Comparison of ENCODE assay signal across 20 cellular contexts in the genomic region with DNA sequence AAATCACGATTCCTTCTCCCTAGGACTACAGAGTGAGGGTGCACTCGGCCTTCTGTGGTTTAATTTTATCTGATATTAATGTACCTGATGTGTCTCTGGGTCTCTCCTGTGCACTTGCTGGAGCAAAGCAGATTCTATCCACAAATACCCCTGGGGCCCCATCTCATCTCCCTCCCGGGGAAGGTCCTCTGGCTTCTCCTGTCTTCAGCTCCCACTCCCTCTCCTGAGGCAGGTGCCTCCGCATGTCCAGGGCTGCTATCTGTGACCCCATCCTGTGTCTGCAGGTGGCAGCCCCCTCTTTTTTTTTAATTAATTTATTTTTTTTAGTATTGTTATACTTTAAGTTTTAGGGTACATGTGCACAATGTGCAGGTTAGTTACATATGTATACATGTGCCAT.
"Had no signal": no experiment of that assay in that cellular context is flagged by ENCODE, and none has a peak within 500 bp of the region (broad histone marks: within the 10 kb centered on the region; RNA-seq: fewer than 3 reads in every experiment).

No MANE protein-coding gene starts in this region.

- H3K4me1 Mint-ChIP-seq: natural killer cell; stimulated activated effector memory CD8-positive, alpha-beta T cell treated with anti-CD3 and anti-CD28 coated beads, Interleukin-12 subunit alpha, Interleukin-12 subunit beta, amount 100 ng/mL, for 72 hours had no signal

- H3K4me3 ChIP-seq: colonic mucosa, heart left ventricle, pancreas, smooth muscle cell, tibial artery, upper lobe of right lung, vagina had no signal

- H3K27ac ChIP-seq: colonic mucosa, heart left ventricle, pancreas, tibial artery, upper lobe of right lung, vagina had no signal

- DNase-seq: colonic mucosa; effector CD4-positive, alpha-beta T cell; foreskin melanocyte; heart left ventricle; hippocampal formation; kidney glomerular epithelial cell; mammary epithelial cell; natural killer cell; pancreas; right cardiac atrium; stimulated activated CD4-positive, alpha-beta T cell treated with anti-CD3 and anti-CD28 coated beads, Interleukin-4, amount 100 ng/mL, for 1 hour; stimulated activated CD8-positive, alpha-beta memory T cell treated with anti-CD3 and anti-CD28 coated beads, Interleukin-4, amount 100 ng/mL, for 48 hours; stimulated activated naive CD8-positive, alpha-beta T cell treated with anti-CD3 and anti-CD28 coated beads, Interleukin-15, Interleukin-2, amounts not matched to agents 100 U/mL and 50 U/mL, for 24 hours; upper lobe of right lung had no signal

- H3K27ac Mint-ChIP-seq: natural killer cell; stimulated activated effector memory CD8-positive, alpha-beta T cell treated with anti-CD3 and anti-CD28 coated beads, Interleukin-12 subunit alpha, Interleukin-12 subunit beta, amount 100 ng/mL, for 72 hours had no signal

- H3K4me3 Mint-ChIP-seq: natural killer cell; neural crest cell; stimulated activated effector memory CD8-positive, alpha-beta T cell treated with anti-CD3 and anti-CD28 coated beads, Interleukin-12 subunit alpha, Interleukin-12 subunit beta, amount 100 ng/mL, for 72 hours had no signal

- ATAC-seq: heart left ventricle; left lobe of liver; natural killer cell; pancreas; right cardiac atrium; stimulated activated effector memory CD8-positive, alpha-beta T cell treated with anti-CD3 and anti-CD28 coated beads, Interleukin-12 subunit alpha, Interleukin-12 subunit beta, amount 100 ng/mL, for 72 hours; stimulated activated naive CD8-positive, alpha-beta T cell treated with anti-CD3 and anti-CD28 coated beads, Interleukin-15, Interleukin-2, amounts not matched to agents 100 U/mL and 50 U/mL, for 24 hours; upper lobe of right lung had no signal

- H3K9me3 Mint-ChIP-seq: natural killer cell; stimulated activated effector memory CD8-positive, alpha-beta T cell treated with anti-CD3 and anti-CD28 coated beads, Interleukin-12 subunit alpha, Interleukin-12 subunit beta, amount 100 ng/mL, for 72 hours had no signal

- H3K36me3 Mint-ChIP-seq: natural killer cell; stimulated activated effector memory CD8-positive, alpha-beta T cell treated with anti-CD3 and anti-CD28 coated beads, Interleukin-12 subunit alpha, Interleukin-12 subunit beta, amount 100 ng/mL, for 72 hours had no signal
